ENCODE assay signal across 8 cellular contexts in the genomic region with DNA sequence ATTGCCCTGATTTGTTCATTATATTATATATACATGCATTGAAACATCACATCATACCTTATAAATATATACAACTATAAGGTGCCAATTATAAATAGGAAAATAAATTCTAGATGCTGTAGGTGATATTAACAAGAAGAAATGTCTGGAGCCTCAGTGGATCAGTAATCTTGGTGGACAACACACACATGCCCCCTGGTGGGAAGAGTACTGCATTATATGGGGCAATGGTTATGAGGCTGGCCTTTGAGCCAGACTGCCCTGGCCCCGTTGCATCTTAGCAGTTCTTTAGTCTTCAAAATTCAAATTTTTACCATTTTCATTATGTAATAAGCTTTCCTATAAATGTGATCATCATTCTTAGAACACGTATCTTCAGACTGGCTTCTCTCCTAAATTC.
A peak's percentile ranks its signal among the peaks of the same experiment; 100 is the strongest.
DNase-seq lines count a peak whose midpoint lies in the region; ATAC-seq, FAIRE-seq and TF ChIP-seq lines count a peak whose summit lies in the region.

No MANE protein-coding gene starts in this region.

- H3K4me1 ChIP-seq in lower lobe of right lung (no peaks in the 10 kb centered on the region), uterus (no peaks in the 10 kb centered on the region)

- TF ChIP-seq CTCF in WTC11 (IDR thresholded peaks at IDR 0.05), result peak; percentile 42; the same call in 1 of the 2 replicates
- TF ChIP-seq CTCF in lower lobe of right lung (IDR thresholded peaks at IDR 0.05), result peak; percentile 32
- peak in 1 of 4 experiments; percentile 17 for TF ChIP-seq CTCF in uterus (IDR thresholded peaks at IDR 0.05)

- H3K36me3 ChIP-seq in lower lobe of right lung, result no peaks in the 10 kb centered on the region
- H3K36me3 ChIP-seq in uterus, result no peaks in the 10 kb centered on the region

- POLR2A ChIA-PET in WTC11 (lab: Charles Lee), result no interaction called here

- intact Hi-C loops in lower lobe of right lung (cut with DNase I), result no loop called here
- intact Hi-C loops in uterus (cut with DNase I; ENCODE audit: low total_unique reads), result no loop called here

- H3K27me3 ChIP-seq in lower lobe of right lung (ENCODE audit: low read depth), result no peaks in the 10 kb centered on the region
- H3K27me3 ChIP-seq in uterus, result no peaks in the 10 kb centered on the region

- 0 out of 2 replicates have a peak, but pooled peaks cover 4% of the 10 kb centered on the region for H3K9me3 Mint-ChIP-seq in WTC11
- no peaks in the 10 kb centered on the region for H3K9me3 Mint-ChIP-seq in activated T-cell treated with anti-CD3 and anti-CD28 coated beads, Interleukin-2, amount 50 U/mL, for 24 hours

- H3K36me3 Mint-ChIP-seq in WTC11, result no peaks in the 10 kb centered on the region
- H3K36me3 Mint-ChIP-seq in activated T-cell treated with anti-CD3 and anti-CD28 coated beads, Interleukin-2, amount 50 U/mL, for 24 hours (ENCODE audit: low read depth), result no peaks in the 10 kb centered on the region

- no peaks in the 10 kb centered on the region for H3K27me3 Mint-ChIP-seq in WTC11 (ENCODE audit: low read depth)
- H3K27me3 Mint-ChIP-seq in activated T-cell treated with anti-CD3 and anti-CD28 coated beads, Interleukin-2, amount 50 U/mL, for 24 hours, result no peaks in the 10 kb centered on the region

- TF ChIP-seq POLR2A in uterus (IDR thresholded peaks at IDR 0.05), result no peak

- H3K27ac ChIP-seq in lower lobe of right lung (no peak overlapping the region), uterus (no peak overlapping the region)

- no peaks in the 10 kb centered on the region for H3K9me3 ChIP-seq in lower lobe of right lung
- H3K9me3 ChIP-seq in uterus, result no peaks in the 10 kb centered on the region

- ATAC-seq in GM19035 (IDR thresholded peaks at IDR 0.05; ENCODE audit: unreplicated experiment), result peak; percentile 88
- ATAC-seq in WTC11, result peak; percentile 62; the same call in 1 of the 2 replicates
- no peak for ATAC-seq in lower lobe of right lung

- no peak overlapping the region for H3K4me3 Mint-ChIP-seq in WTC11
- H3K4me3 Mint-ChIP-seq in activated T-cell treated with anti-CD3 and anti-CD28 coated beads, Interleukin-2, amount 50 U/mL, for 24 hours, result no peak overlapping the region

- FAIRE-seq in HTR-8/SVneo (lab: Jason Lieb, UNC), result no peak
- no peak for FAIRE-seq in frontal cortex (lab: Jason Lieb, UNC)

- CTCF ChIA-PET in WTC11 (lab: Charles Lee), result interaction anchor here (1.0 kb wide), 1 partner anchor 215 kb away, joined by 3 read pairs; no protein-coding TSS in a partner anchor

- H3K27ac Mint-ChIP-seq in WTC11, result no peak overlapping the region
- no peak overlapping the region for H3K27ac Mint-ChIP-seq in activated T-cell treated with anti-CD3 and anti-CD28 coated beads, Interleukin-2, amount 50 U/mL, for 24 hours

- H3K4me1 Mint-ChIP-seq in WTC11, result no peaks in the 10 kb centered on the region
- no peaks in the 10 kb centered on the region for H3K4me1 Mint-ChIP-seq in activated T-cell treated with anti-CD3 and anti-CD28 coated beads, Interleukin-2, amount 50 U/mL, for 24 hours (ENCODE audit: low read depth)

- peak; percentile 81 for DNase-seq in D341Med (ENCODE audit: low spot score)
- peak; percentile 53 for DNase-seq in HTR-8/SVneo (ENCODE audit: insufficient read length, low spot score)
- peak; percentile 23 for DNase-seq in WTC11 (ENCODE audit: low spot score)
- DNase-seq in lower lobe of right lung, result no peak
- DNase-seq in activated T-cell treated with anti-CD3 and anti-CD28 coated beads, Interleukin-2, amount 50 U/mL, for 24 hours, result no peak
- DNase-seq in frontal cortex (ENCODE audit: low spot score in 2 of 2), result no peak
- no peak for DNase-seq in uterus

- no peak overlapping the region for H3K4me3 ChIP-seq in lower lobe of right lung
- no peak overlapping the region for H3K4me3 ChIP-seq in uterus

TF ChIP-seq in WTC11, 78 proteins besides CTCF, POLR2A, EP300 and RAD21:
- no peak for TF ChIP-seq SMAD4 (CRISPR knock-in tag; IDR thresholded peaks at IDR 0.05)
- TF ChIP-seq HMGA2 (CRISPR knock-in tag; IDR thresholded peaks at IDR 0.05), result no peak
- no peak for TF ChIP-seq FOXP1 (CRISPR knock-in tag; IDR thresholded peaks at IDR 0.05; ENCODE audit: borderline replicate concordance)
- no peak for TF ChIP-seq E2F1 (CRISPR knock-in tag; IDR thresholded peaks at IDR 0.05)
- TF ChIP-seq FOXJ3 (CRISPR knock-in tag; IDR thresholded peaks at IDR 0.05; ENCODE audit: borderline replicate concordance), result no peak
- TF ChIP-seq CREB1 (CRISPR knock-in tag; IDR thresholded peaks at IDR 0.05), result no peak
- no peak for TF ChIP-seq FOXP4 (CRISPR knock-in tag; IDR thresholded peaks at IDR 0.05)
- TF ChIP-seq, protein P1, sequence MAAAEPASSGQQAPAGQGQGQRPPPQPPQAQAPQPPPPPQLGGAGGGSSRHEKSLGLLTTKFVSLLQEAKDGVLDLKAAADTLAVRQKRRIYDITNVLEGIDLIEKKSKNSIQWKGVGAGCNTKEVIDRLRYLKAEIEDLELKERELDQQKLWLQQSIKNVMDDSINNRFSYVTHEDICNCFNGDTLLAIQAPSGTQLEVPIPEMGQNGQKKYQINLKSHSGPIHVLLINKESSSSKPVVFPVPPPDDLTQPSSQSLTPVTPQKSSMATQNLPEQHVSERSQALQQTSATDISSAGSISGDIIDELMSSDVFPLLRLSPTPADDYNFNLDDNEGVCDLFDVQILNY (CRISPR knock-in tag; IDR thresholded peaks at IDR 0.05), result no peak
- no peak for TF ChIP-seq STAT6 (CRISPR knock-in tag; conservative IDR thresholded peaks at IDR 0.05; ENCODE audit: low read depth)
TF ChIP-seq in WTC11: peak in this region for 0.

Comparison
In these comparisons a context has a peak if more than half of its experiments do, and no peak if none do; other contexts are left out.
1. DNase-seq: peak in D341Med (single experiment), HTR-8/SVneo (single experiment) and WTC11 (single experiment); none in lower lobe of right lung (single experiment), activated T-cell treated with anti-CD3 and anti-CD28 coated beads, Interleukin-2, amount 50 U/mL, for 24 hours (single experiment), frontal cortex (0 of 2) and uterus (0 of 2).
2. ATAC-seq: peak in GM19035 (single experiment) and WTC11 (single experiment); none in lower lobe of right lung (0 of 2).